ENCODE assay signal across 9 cellular contexts in the genomic region with DNA sequence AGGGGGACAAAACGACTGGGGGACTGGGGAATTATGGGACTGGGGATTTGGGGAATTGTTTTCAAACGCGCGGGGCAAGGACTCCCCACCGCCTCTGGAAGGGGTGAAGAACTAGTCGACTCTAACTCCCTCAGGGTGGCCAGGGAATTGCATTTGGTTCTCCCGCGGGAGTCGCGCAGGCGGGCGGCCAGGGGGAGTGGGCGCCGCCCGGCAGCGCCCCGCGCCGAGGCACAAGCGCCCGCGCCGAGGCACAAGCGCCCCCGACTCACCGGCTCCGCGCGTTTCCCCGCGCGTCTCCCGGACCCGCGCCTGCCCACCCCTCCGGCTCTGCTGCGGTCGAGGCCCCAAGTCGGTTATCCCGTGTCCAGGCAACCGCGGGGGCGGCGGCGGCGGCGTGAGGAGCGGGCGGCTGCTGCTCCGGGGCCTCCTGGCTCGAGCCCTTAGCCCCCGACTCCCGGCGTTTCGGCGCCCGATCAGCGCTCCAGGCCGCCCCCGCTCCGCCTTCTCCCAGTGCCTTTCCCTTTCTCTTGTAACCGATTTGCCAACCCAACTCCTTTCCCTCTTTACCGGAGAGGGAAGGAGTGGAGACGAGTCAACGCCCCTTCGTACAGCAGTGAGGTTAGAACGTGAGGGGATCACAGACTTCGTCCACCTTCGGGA. TPM values are rescaled to one million over a fixed set of nuclear protein-coding genes. Genes with fewer than 3 reads are reported as not detected.
A peak's percentile ranks its signal among the peaks of the same experiment; 100 is the strongest.
DNase-seq lines count a peak whose midpoint lies in the region; ATAC-seq and TF ChIP-seq lines count a peak whose summit lies in the region.
"Had no signal": no experiment of that assay in that cellular context is flagged by ENCODE, and none has a peak within 500 bp of the region (broad histone marks: within the 10 kb centered on the region; RNA-seq: fewer than 3 reads in every experiment).

CCDC178 (minus strand) TSS at position 338 of the 660 bp plus-strand sequence. CDS start 28,633 bp downstream, outside the sequence.

- H2AFZ ChIP-seq in neuronal stem cell (ENCODE audit: low read length) = peak within 1 kb of the TSS; percentile 90

- H3K27me3 Mint-ChIP-seq in activated CD4-positive, alpha-beta memory T cell treated with anti-CD3 and anti-CD28 coated beads for 36 hours = peaks cover 11% of the 10 kb centered on the region
- H3K27me3 Mint-ChIP-seq in naive thymus-derived CD8-positive, alpha-beta T cell = peaks cover 13 to 40% (median 27%) of the 10 kb centered on the region in 5 donors

- no peaks in the 10 kb centered on the region for H3K36me3 ChIP-seq in neuronal stem cell (replicated peaks in 1 of 2; ENCODE audit: control insufficient read depth in 2 of 2, insufficient read depth in 2 of 2, low read length in 2 of 2)

- H4K8ac ChIP-seq in neuronal stem cell (ENCODE audit: low read depth, low read length) = peak within 1 kb of the TSS; percentile 17

- H3K9me3 Mint-ChIP-seq in activated CD4-positive, alpha-beta memory T cell treated with anti-CD3 and anti-CD28 coated beads for 36 hours = peaks cover 6% of the 10 kb centered on the region
- H3K9me3 Mint-ChIP-seq in naive thymus-derived CD8-positive, alpha-beta T cell = peaks cover 1 to 30% (median 14%) of the 10 kb centered on the region in 9 donors
- H3K9me3 Mint-ChIP-seq: activated B cell treated with CpG ODN at 0.5 μM for 24 hours had no signal

- peak within 1 kb of the TSS; percentile 70 for H3K9ac ChIP-seq in neuronal stem cell (ENCODE audit: low read depth, low read length, poor library complexity)

- no peak within 1 kb of the TSS for H3K27ac ChIP-seq in neuronal stem cell (replicated peaks; ENCODE audit: low read length)

- H3K27ac Mint-ChIP-seq in activated CD4-positive, alpha-beta memory T cell treated with anti-CD3 and anti-CD28 coated beads for 36 hours = no peak within 1 kb of the TSS
- no peak within 1 kb of the TSS for H3K27ac Mint-ChIP-seq in naive thymus-derived CD8-positive, alpha-beta T cell
- H3K27ac Mint-ChIP-seq: activated B cell treated with CpG ODN at 0.5 μM for 24 hours had no signal

- peaks cover 0 to 2% of the 10 kb centered on the region in 2 donors for H3K4me1 ChIP-seq in neuronal stem cell (ENCODE audit: control insufficient read depth in 2 of 2, insufficient read depth in 1 of 2, low read depth in 1 of 2, low read length in 2 of 2)

- no peaks in the 10 kb centered on the region for H3K4me1 Mint-ChIP-seq in activated CD4-positive, alpha-beta memory T cell treated with anti-CD3 and anti-CD28 coated beads for 36 hours (ENCODE audit: low read depth)
- H3K4me1 Mint-ChIP-seq in naive thymus-derived CD8-positive, alpha-beta T cell = no peaks in the 10 kb centered on the region
- H3K4me1 Mint-ChIP-seq: activated B cell treated with CpG ODN at 0.5 μM for 24 hours had no signal

- H3K14ac ChIP-seq in neuronal stem cell (ENCODE audit: low read length) = peak within 1 kb of the TSS; percentile 82

- H4K91ac ChIP-seq in neuronal stem cell (ENCODE audit: low read depth, low read length, poor library complexity) = no peak within 1 kb of the TSS

- no peak within 1 kb of the TSS for H3K4ac ChIP-seq in neuronal stem cell (ENCODE audit: low read length)

- POLR2A ChIA-PET in activated CD4-positive, alpha-beta memory T cell treated with anti-CD3 and anti-CD28 coated beads for 36 hours (lab: Charles Lee) = no interaction called here
- POLR2A ChIA-PET in naive thymus-derived CD8-positive, alpha-beta T cell (lab: Charles Lee) = no interaction called here

- H3K9me3 ChIP-seq in neuronal stem cell (replicated peaks in 1 of 2; ENCODE audit: control insufficient read depth in 2 of 2, insufficient read depth in 1 of 2, low read depth in 1 of 2, low read length in 2 of 2) = no peaks in the 10 kb centered on the region

- H2AK5ac ChIP-seq in neuronal stem cell (ENCODE audit: low read depth, low read length) = no peak within 1 kb of the TSS

- WGBS in neuronal stem cell (ENCODE audit: extremely low coverage in 2 of 2, insufficient read length in 2 of 2, insufficient replicate concordance in 1 of 2), 2 donors = no CpG with 5 or more reads among the region's 69 CpGs

- peak within 1 kb of the TSS; percentile 94 for H3K18ac ChIP-seq in neuronal stem cell (ENCODE audit: low read length)

- H2BK12ac ChIP-seq in neuronal stem cell (ENCODE audit: low read length) = peak within 1 kb of the TSS; percentile 41

- H3K4me3 ChIP-seq in fibroblast of pulmonary artery (replicated peaks; ENCODE audit: low read depth, low read length) (peak within 1 kb of the TSS; percentile 41), neuronal stem cell (ENCODE audit: low read length in 2 of 2) (peak within 1 kb of the TSS; percentile 49 to 84)

- no peaks in the 10 kb centered on the region for H3K79me1 ChIP-seq in neuronal stem cell (ENCODE audit: low read depth, low read length)

- peak; percentile 72 for DNase-seq in D341Med (ENCODE audit: low spot score)
- peak; percentile 92 for DNase-seq in NCI-H510A treated with DMSO at 0.1 percent for 48 hours (lab: John Stamatoyannopoulos, UW)
- peak; percentile 30 for DNase-seq in fibroblast of pulmonary artery (ENCODE audit: low read depth)
- DNase-seq in neuronal stem cell (ENCODE audit: low spot score) = peak; percentile 55
- DNase-seq in GM19238 (ENCODE audit: insufficient read length, low spot score) = no peak
- DNase-seq in activated CD4-positive, alpha-beta memory T cell treated with anti-CD3 and anti-CD28 coated beads for 36 hours = no peak
- no peak for DNase-seq in naive thymus-derived CD8-positive, alpha-beta T cell
- DNase-seq: activated B cell treated with CpG ODN at 0.5 μM for 24 hours had no signal

- no peak within 1 kb of the TSS for H3K4me3 Mint-ChIP-seq in activated CD4-positive, alpha-beta memory T cell treated with anti-CD3 and anti-CD28 coated beads for 36 hours
- no peak within 1 kb of the TSS for H3K4me3 Mint-ChIP-seq in naive thymus-derived CD8-positive, alpha-beta T cell
- H3K4me3 Mint-ChIP-seq: activated B cell treated with CpG ODN at 0.5 μM for 24 hours had no signal

- no peak within 1 kb of the TSS for H2BK5ac ChIP-seq in neuronal stem cell (ENCODE audit: low read length)

- no peak for TF ChIP-seq CTCF in fibroblast of pulmonary artery (IDR thresholded peaks at IDR 0.05; ENCODE audit: low read length, missing control alignments)

- H3K36me3 Mint-ChIP-seq in activated CD4-positive, alpha-beta memory T cell treated with anti-CD3 and anti-CD28 coated beads for 36 hours = no peaks in the 10 kb centered on the region
- H3K36me3 Mint-ChIP-seq in naive thymus-derived CD8-positive, alpha-beta T cell = peaks cover 0 to 20% (median 0%) of the 10 kb centered on the region in 3 donors

- H3K27me3 ChIP-seq in neuronal stem cell (ENCODE audit: control insufficient read depth in 3 of 3, insufficient read depth in 3 of 3, low read depth in 1 of 3, low read length in 3 of 3) = peaks cover 0 to 8% (median 0%) of the 10 kb centered on the region in 3 experiments

- H2BK15ac ChIP-seq in neuronal stem cell (ENCODE audit: low read length) = no peak within 1 kb of the TSS

- H2BK120ac ChIP-seq in neuronal stem cell (ENCODE audit: low read depth, low read length) = no peak within 1 kb of the TSS

- CTCF ChIA-PET in activated CD4-positive, alpha-beta memory T cell treated with anti-CD3 and anti-CD28 coated beads for 36 hours (lab: Charles Lee) = no interaction called here

- peak within 1 kb of the TSS; percentile 69 for H3K4me2 ChIP-seq in neuronal stem cell (ENCODE audit: insufficient read depth, low read length, poor library complexity, severe bottlenecking)

- no peak for ATAC-seq in naive thymus-derived CD8-positive, alpha-beta T cell
- no peak for ATAC-seq in HG02852 (IDR thresholded peaks at IDR 0.05; ENCODE audit: unreplicated experiment)

- no peak within 1 kb of the TSS for H3K23ac ChIP-seq in neuronal stem cell (ENCODE audit: low read depth, low read length, poor library complexity)

- intact Hi-C loops in activated CD4-positive, alpha-beta memory T cell treated with anti-CD3 and anti-CD28 coated beads for 36 hours (cut with micrococcal nuclease) = no loop called here

RNA-seq across cellular contexts. Expression of gene CCDC178, which starts in this region (rescaled TPM):
- 0.29 TPM for polyA plus RNA-seq in neuronal stem cell (2013, experiment 1 of 2)
- polyA plus RNA-seq in neuronal stem cell (2013, experiment 2 of 2) = 0.37 TPM
- not detected for total RNA-seq in activated CD4-positive, alpha-beta memory T cell treated with anti-CD3 and anti-CD28 coated beads for 36 hours
- total RNA-seq in naive thymus-derived CD8-positive, alpha-beta T cell = not detected
- not detected for polyA plus RNA-seq in naive thymus-derived CD8-positive, alpha-beta T cell
- total RNA-seq: activated B cell treated with CpG ODN at 0.5 μM for 24 hours had no signal

Comparison
In these comparisons a context has a peak if more than half of its experiments do, and no peak if none do; other contexts are left out.
1. DNase-seq: peak in D341Med (single experiment), NCI-H510A treated with DMSO at 0.1 percent for 48 hours (single experiment), fibroblast of pulmonary artery (single experiment) and neuronal stem cell (single experiment); none in GM19238 (single experiment), activated CD4-positive, alpha-beta memory T cell treated with anti-CD3 and anti-CD28 coated beads for 36 hours (single experiment) and naive thymus-derived CD8-positive, alpha-beta T cell (0 of 10).